In genomic region chr19:2064788-2065524, GRCh38 we compare ENCODE assay signal across 1 cellular context.
TF ChIP-seq lines count a peak whose summit lies in the region.

No MANE protein-coding gene starts in this region.

TF ChIP-seq in HepG2, 621 proteins besides CTCF, POLR2A, EP300 and RAD21 (continued from another document and continues in another):
- TF ChIP-seq ZNF280D (CRISPR knock-in tag; IDR thresholded peaks at IDR 0.05) (0 out of 2 replicates have a peak, but pooled peaks have one; percentile 31), HNF4A (CRISPR knock-in tag; IDR thresholded peaks at IDR 0.05) (0 out of 2 replicates have a peak, but pooled peaks have one; percentile 8), MLXIP (CRISPR knock-in tag; IDR thresholded peaks at IDR 0.05; ENCODE audit: borderline replicate concordance) (no peak), GLI4 (CRISPR knock-in tag; IDR thresholded peaks at IDR 0.05; ENCODE audit: borderline replicate concordance) (no peak), RCOR2 (CRISPR knock-in tag; IDR thresholded peaks at IDR 0.05) (no peak), PAXIP1 (CRISPR knock-in tag; conservative IDR thresholded peaks at IDR 0.05) (0 out of 2 replicates have a peak, but pooled peaks have one; percentile 27), HNF1A (IDR thresholded peaks at IDR 0.05; ENCODE audit: low read depth) (no peak), HNF1A (CRISPR knock-in tag; IDR thresholded peaks at IDR 0.05; ENCODE audit: borderline replicate concordance) (peak; percentile 62; the same call in 1 of the 2 replicates), NRL (CRISPR knock-in tag; IDR thresholded peaks at IDR 0.05; ENCODE audit: borderline replicate concordance) (0 out of 2 replicates have a peak, but pooled peaks have one; percentile 25), ZKSCAN1 (IDR thresholded peaks at IDR 0.05; ENCODE audit: low read length) (no peak), ZNF883 (CRISPR knock-in tag; IDR thresholded peaks at IDR 0.05; ENCODE audit: not compliant biosample characterization) (peak; percentile 78), ZNF598 (CRISPR knock-in tag; IDR thresholded peaks at IDR 0.05; ENCODE audit: borderline replicate concordance) (peak; percentile 62; the same call in 1 of the 2 replicates), ZFP91 (CRISPR knock-in tag; IDR thresholded peaks at IDR 0.05; ENCODE audit: borderline replicate concordance) (peak; percentile 85), ATF5 (CRISPR knock-in tag; IDR thresholded peaks at IDR 0.05; ENCODE audit: low read depth) (no peak), CBX2 (IDR thresholded peaks at IDR 0.05; ENCODE audit: low read depth, low read length) (no peak), CBX2 (CRISPR knock-in tag; IDR thresholded peaks at IDR 0.05; ENCODE audit: low read depth) (no peak), ZNF788 (CRISPR knock-in tag; IDR thresholded peaks at IDR 0.05; ENCODE audit: borderline replicate concordance) (peak; percentile 62; the same call in 1 of the 2 replicates), ZNF430 (CRISPR knock-in tag; IDR thresholded peaks at IDR 0.05) (peak; percentile 74; the same call in 1 of the 2 replicates), ZBTB26 (CRISPR knock-in tag; IDR thresholded peaks at IDR 0.05; ENCODE audit: borderline replicate concordance) (peak; percentile 19; the same call in 1 of the 2 replicates), TIGD3 (CRISPR knock-in tag; IDR thresholded peaks at IDR 0.05; ENCODE audit: borderline replicate concordance) (no peak), ZNF737 (CRISPR knock-in tag; IDR thresholded peaks at IDR 0.05; ENCODE audit: borderline replicate concordance) (0 out of 2 replicates have a peak, but pooled peaks have one; percentile 64), SMAD9 (CRISPR knock-in tag; IDR thresholded peaks at IDR 0.05) (no peak), ZBTB7A (CRISPR knock-in tag; IDR thresholded peaks at IDR 0.05) (peak; percentile 62; the same call in 1 of the 2 replicates), ZNF605 (CRISPR knock-in tag; IDR thresholded peaks at IDR 0.05) (0 out of 2 replicates have a peak, but pooled peaks have one; percentile 15), ZNF557 (CRISPR knock-in tag; IDR thresholded peaks at IDR 0.05) (peak; percentile 58; the same call in 1 of the 2 replicates), SRF (IDR thresholded peaks at IDR 0.05; ENCODE audit: low read depth, low read length) (no peak), FOSL2 (CRISPR knock-in tag; IDR thresholded peaks at IDR 0.05) (peak; percentile 24; the same call in 1 of the 2 replicates), TEAD3 (CRISPR knock-in tag; optimal IDR thresholded peaks at IDR 0.05; ENCODE audit: borderline replicate concordance) (no peak), ZNF768 (CRISPR knock-in tag; IDR thresholded peaks at IDR 0.05) (peak; percentile 21; the same call in 1 of the 2 replicates), HIC2 (CRISPR knock-in tag; IDR thresholded peaks at IDR 0.05; ENCODE audit: low read depth) (0 out of 2 replicates have a peak, but pooled peaks have one; percentile 10), BRD4 (CRISPR knock-in tag; IDR thresholded peaks at IDR 0.05) (no peak), ZNF547 (CRISPR knock-in tag; IDR thresholded peaks at IDR 0.05) (peak; percentile 48; the same call in 1 of the 2 replicates), ATF7-NPFF (CRISPR knock-in tag; IDR thresholded peaks at IDR 0.05; ENCODE audit: low read depth) (peak; percentile 36; the same call in 1 of the 2 replicates)
